Comparison of ENCODE assay signal across 1 cellular context in genomic region chr19:9538183-9539058, GRCh38.
A peak's percentile ranks its signal among the peaks of the same experiment; 100 is the strongest.
TF ChIP-seq lines count a peak whose summit lies in the region.

TSS of gene ZNF426 (minus strand) at chr19:9538645. CDS start at chr19:9536232, 2,413 bp downstream.

TF ChIP-seq in HepG2, 621 proteins besides CTCF, POLR2A, EP300 and RAD21 (continued from another document and continues in another):
- TF ChIP-seq, protein P1, sequence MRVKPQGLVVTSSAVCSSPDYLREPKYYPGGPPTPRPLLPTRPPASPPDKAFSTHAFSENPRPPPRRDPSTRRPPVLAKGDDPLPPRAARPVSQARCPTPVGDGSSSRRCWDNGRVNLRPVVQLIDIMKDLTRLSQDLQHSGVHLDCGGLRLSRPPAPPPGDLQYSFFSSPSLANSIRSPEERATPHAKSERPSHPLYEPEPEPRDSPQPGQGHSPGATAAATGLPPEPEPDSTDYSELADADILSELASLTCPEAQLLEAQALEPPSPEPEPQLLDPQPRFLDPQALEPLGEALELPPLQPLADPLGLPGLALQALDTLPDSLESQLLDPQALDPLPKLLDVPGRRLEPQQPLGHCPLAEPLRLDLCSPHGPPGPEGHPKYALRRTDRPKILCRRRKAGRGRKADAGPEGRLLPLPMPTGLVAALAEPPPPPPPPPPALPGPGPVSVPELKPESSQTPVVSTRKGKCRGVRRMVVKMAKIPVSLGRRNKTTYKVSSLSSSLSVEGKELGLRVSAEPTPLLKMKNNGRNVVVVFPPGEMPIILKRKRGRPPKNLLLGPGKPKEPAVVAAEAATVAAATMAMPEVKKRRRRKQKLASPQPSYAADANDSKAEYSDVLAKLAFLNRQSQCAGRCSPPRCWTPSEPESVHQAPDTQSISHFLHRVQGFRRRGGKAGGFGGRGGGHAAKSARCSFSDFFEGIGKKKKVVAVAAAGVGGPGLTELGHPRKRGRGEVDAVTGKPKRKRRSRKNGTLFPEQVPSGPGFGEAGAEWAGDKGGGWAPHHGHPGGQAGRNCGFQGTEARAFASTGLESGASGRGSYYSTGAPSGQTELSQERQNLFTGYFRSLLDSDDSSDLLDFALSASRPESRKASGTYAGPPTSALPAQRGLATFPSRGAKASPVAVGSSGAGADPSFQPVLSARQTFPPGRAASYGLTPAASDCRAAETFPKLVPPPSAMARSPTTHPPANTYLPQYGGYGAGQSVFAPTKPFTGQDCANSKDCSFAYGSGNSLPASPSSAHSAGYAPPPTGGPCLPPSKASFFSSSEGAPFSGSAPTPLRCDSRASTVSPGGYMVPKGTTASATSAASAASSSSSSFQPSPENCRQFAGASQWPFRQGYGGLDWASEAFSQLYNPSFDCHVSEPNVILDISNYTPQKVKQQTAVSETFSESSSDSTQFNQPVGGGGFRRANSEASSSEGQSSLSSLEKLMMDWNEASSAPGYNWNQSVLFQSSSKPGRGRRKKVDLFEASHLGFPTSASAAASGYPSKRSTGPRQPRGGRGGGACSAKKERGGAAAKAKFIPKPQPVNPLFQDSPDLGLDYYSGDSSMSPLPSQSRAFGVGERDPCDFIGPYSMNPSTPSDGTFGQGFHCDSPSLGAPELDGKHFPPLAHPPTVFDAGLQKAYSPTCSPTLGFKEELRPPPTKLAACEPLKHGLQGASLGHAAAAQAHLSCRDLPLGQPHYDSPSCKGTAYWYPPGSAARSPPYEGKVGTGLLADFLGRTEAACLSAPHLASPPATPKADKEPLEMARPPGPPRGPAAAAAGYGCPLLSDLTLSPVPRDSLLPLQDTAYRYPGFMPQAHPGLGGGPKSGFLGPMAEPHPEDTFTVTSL (CRISPR knock-in tag; IDR thresholded peaks at IDR 0.05; ENCODE audit: borderline replicate concordance), result peak; percentile 78
- TF ChIP-seq, protein P2, sequence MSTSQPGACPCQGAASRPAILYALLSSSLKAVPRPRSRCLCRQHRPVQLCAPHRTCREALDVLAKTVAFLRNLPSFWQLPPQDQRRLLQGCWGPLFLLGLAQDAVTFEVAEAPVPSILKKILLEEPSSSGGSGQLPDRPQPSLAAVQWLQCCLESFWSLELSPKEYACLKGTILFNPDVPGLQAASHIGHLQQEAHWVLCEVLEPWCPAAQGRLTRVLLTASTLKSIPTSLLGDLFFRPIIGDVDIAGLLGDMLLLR (CRISPR knock-in tag; IDR thresholded peaks at IDR 0.05), result no peak
- TF ChIP-seq ONECUT2 (CRISPR knock-in tag; IDR thresholded peaks at IDR 0.05) (no peak), ZFP82 (CRISPR knock-in tag; IDR thresholded peaks at IDR 0.05; ENCODE audit: borderline replicate concordance) (peak; percentile 43; the same call in 1 of the 2 replicates), BRD4 (CRISPR knock-in tag; IDR thresholded peaks at IDR 0.05) (peak; percentile 63; the same call in 1 of the 2 replicates), ZBTB34 (CRISPR knock-in tag; IDR thresholded peaks at IDR 0.05) (no peak), ZNF451 (CRISPR knock-in tag; IDR thresholded peaks at IDR 0.05) (no peak; the same call in 1 of the 2 replicates), PAWR (CRISPR knock-in tag; IDR thresholded peaks at IDR 0.05; ENCODE audit: borderline replicate concordance) (no peak), SOX13 (IDR thresholded peaks at IDR 0.05) (no peak), SOX13 (CRISPR knock-in tag; conservative IDR thresholded peaks at IDR 0.05 in 1 of 2, IDR thresholded peaks at IDR 0.05 in 1 of 2) (no peak; a peak in 1 of 4 replicates), SALL1 (CRISPR knock-in tag; IDR thresholded peaks at IDR 0.05) (peak; percentile 84), ZNF672 (CRISPR knock-in tag; IDR thresholded peaks at IDR 0.05) (no peak), ZSCAN31 (CRISPR knock-in tag; IDR thresholded peaks at IDR 0.05; ENCODE audit: low read depth) (peak; percentile 76; the same call in 1 of the 2 replicates), ZNF556 (CRISPR knock-in tag; IDR thresholded peaks at IDR 0.05; ENCODE audit: borderline replicate concordance) (peak; percentile 44; the same call in 1 of the 2 replicates), FOXP1 (IDR thresholded peaks at IDR 0.05) (no peak), FOXP1 (CRISPR knock-in tag; IDR thresholded peaks at IDR 0.05) (no peak), ZNF136 (CRISPR knock-in tag; IDR thresholded peaks at IDR 0.05; ENCODE audit: low read depth) (0 out of 2 replicates have a peak, but pooled peaks have one; percentile 68), SP5 (CRISPR knock-in tag; IDR thresholded peaks at IDR 0.05; ENCODE audit: borderline replicate concordance, low read depth) (0 out of 2 replicates have a peak, but pooled peaks have one; percentile 7), ZFP41 (CRISPR knock-in tag; IDR thresholded peaks at IDR 0.05; ENCODE audit: borderline replicate concordance) (no peak), GPBP1L1 (CRISPR knock-in tag; IDR thresholded peaks at IDR 0.05) (no peak), ZNF205 (CRISPR knock-in tag; IDR thresholded peaks at IDR 0.05) (peak; percentile 65; the same call in 1 of the 2 replicates), ZNF550 (CRISPR knock-in tag; IDR thresholded peaks at IDR 0.05; ENCODE audit: borderline replicate concordance) (no peak), RFX5 (IDR thresholded peaks at IDR 0.05; ENCODE audit: low read depth, low read length) (peak; percentile 48; the same call in 1 of the 2 replicates)
- TF ChIP-seq, protein P3, sequence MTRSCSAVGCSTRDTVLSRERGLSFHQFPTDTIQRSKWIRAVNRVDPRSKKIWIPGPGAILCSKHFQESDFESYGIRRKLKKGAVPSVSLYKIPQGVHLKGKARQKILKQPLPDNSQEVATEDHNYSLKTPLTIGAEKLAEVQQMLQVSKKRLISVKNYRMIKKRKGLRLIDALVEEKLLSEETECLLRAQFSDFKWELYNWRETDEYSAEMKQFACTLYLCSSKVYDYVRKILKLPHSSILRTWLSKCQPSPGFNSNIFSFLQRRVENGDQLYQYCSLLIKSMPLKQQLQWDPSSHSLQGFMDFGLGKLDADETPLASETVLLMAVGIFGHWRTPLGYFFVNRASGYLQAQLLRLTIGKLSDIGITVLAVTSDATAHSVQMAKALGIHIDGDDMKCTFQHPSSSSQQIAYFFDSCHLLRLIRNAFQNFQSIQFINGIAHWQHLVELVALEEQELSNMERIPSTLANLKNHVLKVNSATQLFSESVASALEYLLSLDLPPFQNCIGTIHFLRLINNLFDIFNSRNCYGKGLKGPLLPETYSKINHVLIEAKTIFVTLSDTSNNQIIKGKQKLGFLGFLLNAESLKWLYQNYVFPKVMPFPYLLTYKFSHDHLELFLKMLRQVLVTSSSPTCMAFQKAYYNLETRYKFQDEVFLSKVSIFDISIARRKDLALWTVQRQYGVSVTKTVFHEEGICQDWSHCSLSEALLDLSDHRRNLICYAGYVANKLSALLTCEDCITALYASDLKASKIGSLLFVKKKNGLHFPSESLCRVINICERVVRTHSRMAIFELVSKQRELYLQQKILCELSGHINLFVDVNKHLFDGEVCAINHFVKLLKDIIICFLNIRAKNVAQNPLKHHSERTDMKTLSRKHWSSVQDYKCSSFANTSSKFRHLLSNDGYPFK (CRISPR knock-in tag; IDR thresholded peaks at IDR 0.05; ENCODE audit: borderline replicate concordance), result peak; percentile 78
- TF ChIP-seq, protein P4, sequence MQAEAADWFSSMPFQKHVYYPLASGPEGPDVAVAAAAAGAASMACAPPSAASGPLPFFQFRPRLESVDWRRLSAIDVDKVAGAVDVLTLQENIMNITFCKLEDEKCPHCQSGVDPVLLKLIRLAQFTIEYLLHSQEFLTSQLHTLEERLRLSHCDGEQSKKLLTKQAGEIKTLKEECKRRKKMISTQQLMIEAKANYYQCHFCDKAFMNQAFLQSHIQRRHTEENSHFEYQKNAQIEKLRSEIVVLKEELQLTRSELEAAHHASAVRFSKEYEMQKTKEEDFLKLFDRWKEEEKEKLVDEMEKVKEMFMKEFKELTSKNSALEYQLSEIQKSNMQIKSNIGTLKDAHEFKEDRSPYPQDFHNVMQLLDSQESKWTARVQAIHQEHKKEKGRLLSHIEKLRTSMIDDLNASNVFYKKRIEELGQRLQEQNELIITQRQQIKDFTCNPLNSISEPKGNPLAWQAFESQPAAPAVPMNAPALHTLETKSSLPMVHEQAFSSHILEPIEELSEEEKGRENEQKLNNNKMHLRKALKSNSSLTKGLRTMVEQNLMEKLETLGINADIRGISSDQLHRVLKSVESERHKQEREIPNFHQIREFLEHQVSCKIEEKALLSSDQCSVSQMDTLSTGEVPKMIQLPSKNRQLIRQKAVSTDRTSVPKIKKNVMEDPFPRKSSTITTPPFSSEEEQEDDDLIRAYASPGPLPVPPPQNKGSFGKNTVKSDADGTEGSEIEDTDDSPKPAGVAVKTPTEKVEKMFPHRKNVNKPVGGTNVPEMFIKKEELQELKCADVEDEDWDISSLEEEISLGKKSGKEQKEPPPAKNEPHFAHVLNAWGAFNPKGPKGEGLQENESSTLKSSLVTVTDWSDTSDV (CRISPR knock-in tag; IDR thresholded peaks at IDR 0.05), result peak; percentile 54; the same call in 1 of the 2 replicates
- TF ChIP-seq, protein P5, sequence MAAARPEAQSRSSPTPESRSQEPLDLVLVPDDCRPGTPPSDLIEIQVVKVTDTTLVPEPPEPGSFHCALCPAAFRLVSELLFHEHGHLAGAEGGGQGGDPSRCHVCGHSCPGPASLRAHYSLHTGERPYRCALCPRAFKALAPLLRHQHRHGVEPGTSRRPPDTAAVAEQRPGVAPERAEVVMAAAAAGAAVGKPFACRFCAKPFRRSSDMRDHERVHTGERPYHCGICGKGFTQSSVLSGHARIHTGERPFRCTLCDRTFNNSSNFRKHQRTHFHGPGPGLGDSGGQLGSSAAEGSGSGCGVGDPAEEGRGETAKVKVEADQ (CRISPR knock-in tag; IDR thresholded peaks at IDR 0.05; ENCODE audit: borderline replicate concordance), result peak; percentile 51; the same call in 1 of the 2 replicates
- TF ChIP-seq, protein P6, sequence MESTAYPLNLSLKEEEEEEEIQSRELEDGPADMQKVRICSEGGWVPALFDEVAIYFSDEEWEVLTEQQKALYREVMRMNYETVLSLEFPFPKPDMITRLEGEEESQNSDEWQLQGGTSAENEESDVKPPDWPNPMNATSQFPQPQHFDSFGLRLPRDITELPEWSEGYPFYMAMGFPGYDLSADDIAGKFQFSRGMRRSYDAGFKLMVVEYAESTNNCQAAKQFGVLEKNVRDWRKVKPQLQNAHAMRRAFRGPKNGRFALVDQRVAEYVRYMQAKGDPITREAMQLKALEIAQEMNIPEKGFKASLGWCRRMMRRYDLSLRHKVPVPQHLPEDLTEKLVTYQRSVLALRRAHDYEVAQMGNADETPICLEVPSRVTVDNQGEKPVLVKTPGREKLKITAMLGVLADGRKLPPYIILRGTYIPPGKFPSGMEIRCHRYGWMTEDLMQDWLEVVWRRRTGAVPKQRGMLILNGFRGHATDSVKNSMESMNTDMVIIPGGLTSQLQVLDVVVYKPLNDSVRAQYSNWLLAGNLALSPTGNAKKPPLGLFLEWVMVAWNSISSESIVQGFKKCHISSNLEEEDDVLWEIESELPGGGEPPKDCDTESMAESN (CRISPR knock-in tag; conservative IDR thresholded peaks at IDR 0.05), result no peak
- TF ChIP-seq, protein P7, sequence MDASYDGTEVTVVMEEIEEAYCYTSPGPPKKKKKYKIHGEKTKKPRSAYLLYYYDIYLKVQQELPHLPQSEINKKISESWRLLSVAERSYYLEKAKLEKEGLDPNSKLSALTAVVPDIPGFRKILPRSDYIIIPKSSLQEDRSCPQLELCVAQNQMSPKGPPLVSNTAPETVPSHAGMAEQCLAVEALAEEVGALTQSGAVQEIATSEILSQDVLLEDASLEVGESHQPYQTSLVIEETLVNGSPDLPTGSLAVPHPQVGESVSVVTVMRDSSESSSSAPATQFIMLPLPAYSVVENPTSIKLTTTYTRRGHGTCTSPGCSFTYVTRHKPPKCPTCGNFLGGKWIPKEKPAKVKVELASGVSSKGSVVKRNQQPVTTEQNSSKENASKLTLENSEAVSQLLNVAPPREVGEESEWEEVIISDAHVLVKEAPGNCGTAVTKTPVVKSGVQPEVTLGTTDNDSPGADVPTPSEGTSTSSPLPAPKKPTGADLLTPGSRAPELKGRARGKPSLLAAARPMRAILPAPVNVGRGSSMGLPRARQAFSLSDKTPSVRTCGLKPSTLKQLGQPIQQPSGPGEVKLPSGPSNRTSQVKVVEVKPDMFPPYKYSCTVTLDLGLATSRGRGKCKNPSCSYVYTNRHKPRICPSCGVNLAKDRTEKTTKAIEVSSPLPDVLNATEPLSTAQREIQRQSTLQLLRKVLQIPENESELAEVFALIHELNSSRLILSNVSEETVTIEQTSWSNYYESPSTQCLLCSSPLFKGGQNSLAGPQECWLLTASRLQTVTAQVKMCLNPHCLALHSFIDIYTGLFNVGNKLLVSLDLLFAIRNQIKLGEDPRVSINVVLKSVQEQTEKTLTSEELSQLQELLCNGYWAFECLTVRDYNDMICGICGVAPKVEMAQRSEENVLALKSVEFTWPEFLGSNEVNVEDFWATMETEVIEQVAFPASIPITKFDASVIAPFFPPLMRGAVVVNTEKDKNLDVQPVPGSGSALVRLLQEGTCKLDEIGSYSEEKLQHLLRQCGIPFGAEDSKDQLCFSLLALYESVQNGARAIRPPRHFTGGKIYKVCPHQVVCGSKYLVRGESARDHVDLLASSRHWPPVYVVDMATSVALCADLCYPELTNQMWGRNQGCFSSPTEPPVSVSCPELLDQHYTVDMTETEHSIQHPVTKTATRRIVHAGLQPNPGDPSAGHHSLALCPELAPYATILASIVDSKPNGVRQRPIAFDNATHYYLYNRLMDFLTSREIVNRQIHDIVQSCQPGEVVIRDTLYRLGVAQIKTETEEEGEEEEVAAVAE (CRISPR knock-in tag; IDR thresholded peaks at IDR 0.05; ENCODE audit: borderline replicate concordance), result no peak
- TF ChIP-seq, protein P8, sequence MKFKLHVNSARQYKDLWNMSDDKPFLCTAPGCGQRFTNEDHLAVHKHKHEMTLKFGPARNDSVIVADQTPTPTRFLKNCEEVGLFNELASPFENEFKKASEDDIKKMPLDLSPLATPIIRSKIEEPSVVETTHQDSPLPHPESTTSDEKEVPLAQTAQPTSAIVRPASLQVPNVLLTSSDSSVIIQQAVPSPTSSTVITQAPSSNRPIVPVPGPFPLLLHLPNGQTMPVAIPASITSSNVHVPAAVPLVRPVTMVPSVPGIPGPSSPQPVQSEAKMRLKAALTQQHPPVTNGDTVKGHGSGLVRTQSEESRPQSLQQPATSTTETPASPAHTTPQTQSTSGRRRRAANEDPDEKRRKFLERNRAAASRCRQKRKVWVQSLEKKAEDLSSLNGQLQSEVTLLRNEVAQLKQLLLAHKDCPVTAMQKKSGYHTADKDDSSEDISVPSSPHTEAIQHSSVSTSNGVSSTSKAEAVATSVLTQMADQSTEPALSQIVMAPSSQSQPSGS (CRISPR knock-in tag; IDR thresholded peaks at IDR 0.05), result peak; percentile 85
